ENCODE assay signal across 1 cellular context in genomic region chr21:42051788-42052187, GRCh38.
TF ChIP-seq lines count a peak whose summit lies in the region.

No MANE protein-coding gene starts in this region.

TF ChIP-seq in K562, 482 proteins besides CTCF, POLR2A, EP300 and RAD21 (continues in another document):
- TF ChIP-seq POLR2AphosphoS2 (IDR thresholded peaks at IDR 0.05; ENCODE audit: low read length) (no peak), ZNF354B (CRISPR knock-in tag; IDR thresholded peaks at IDR 0.05) (no peak; the same call in 1 of the 2 replicates), ZNF592 (IDR thresholded peaks at IDR 0.05) (no peak), ZZZ3 (IDR thresholded peaks at IDR 0.05) (no peak), DACH1 (IDR thresholded peaks at IDR 0.05; ENCODE audit: partially characterized antibody) (no peak), CEBPB (tag; IDR thresholded peaks at IDR 0.05) (no peak), ZBTB9 (CRISPR knock-in tag; IDR thresholded peaks at IDR 0.05) (no peak), AFF1 (IDR thresholded peaks at IDR 0.05; ENCODE audit: low read depth in 1 of 2, partially characterized antibody in 2 of 2) (no peak), MXD1 (CRISPR knock-in tag; IDR thresholded peaks at IDR 0.05; ENCODE audit: borderline replicate concordance, poor library complexity, severe bottlenecking) (no peak), FOSL1 (tag; conservative IDR thresholded peaks at IDR 0.05) (peak; percentile 71), POLR3A (IDR thresholded peaks at IDR 0.05; ENCODE audit: borderline replicate concordance, extremely low read depth, insufficient read depth, insufficient read length) (no peak), RBM15 (IDR thresholded peaks at IDR 0.05; ENCODE audit: insufficient read depth, low read length) (no peak), ZNF444 (CRISPR knock-in tag; IDR thresholded peaks at IDR 0.05) (no peak), ZNF253 (CRISPR knock-in tag; conservative IDR thresholded peaks at IDR 0.05) (no peak), CHD7 (IDR thresholded peaks at IDR 0.05; ENCODE audit: low read depth, low read length) (no peak), E2F3 (CRISPR knock-in tag; IDR thresholded peaks at IDR 0.05) (no peak), HDGF (IDR thresholded peaks at IDR 0.05) (no peak), ETS1 (conservative IDR thresholded peaks at IDR 0.05; ENCODE audit: control insufficient read depth, low read depth, low read length) (no peak), COPS2 (conservative IDR thresholded peaks at IDR 0.05) (no peak), MXI1 (IDR thresholded peaks at IDR 0.05; ENCODE audit: low read depth, low read length) (no peak), C11orf30 (IDR thresholded peaks at IDR 0.05; ENCODE audit: low read depth) (no peak), NFIC (IDR thresholded peaks at IDR 0.05) (peak; percentile 50; the same call in 1 of the 2 replicates), HMGN3 (IDR thresholded peaks at IDR 0.05; ENCODE audit: borderline replicate concordance, extremely low read depth, insufficient read length, low read depth, low read length) (no peak), TARDBP (IDR thresholded peaks at IDR 0.05) (no peak), ZNF197 (CRISPR knock-in tag; IDR thresholded peaks at IDR 0.05; ENCODE audit: low read depth) (peak; percentile 75; the same call in 1 of the 2 replicates), PURB (CRISPR knock-in tag; IDR thresholded peaks at IDR 0.05; ENCODE audit: low read depth) (no peak), SMC3 (conservative IDR thresholded peaks at IDR 0.05; ENCODE audit: insufficient read depth, low read depth, low read length) (no peak), HOMEZ (CRISPR knock-in tag; IDR thresholded peaks at IDR 0.05) (no peak), MCM7 (IDR thresholded peaks at IDR 0.05) (no peak), KDM2B (CRISPR knock-in tag; IDR thresholded peaks at IDR 0.05) (no peak), ZNF212 (CRISPR knock-in tag; IDR thresholded peaks at IDR 0.05) (no peak), PTRF (tag; IDR thresholded peaks at IDR 0.05) (no peak), CHD1 (IDR thresholded peaks at IDR 0.05; ENCODE audit: low read length) (no peak), E2F5 (CRISPR knock-in tag; IDR thresholded peaks at IDR 0.05) (no peak), SREBF2 (CRISPR knock-in tag; IDR thresholded peaks at IDR 0.05) (no peak)
